ENCODE assay signal across 8 cellular contexts in genomic region chr17:77372444-77373297, GRCh38.
A peak's percentile ranks its signal among the peaks of the same experiment; 100 is the strongest.
DNase-seq lines count a peak whose midpoint lies in the region; ATAC-seq and TF ChIP-seq lines count a peak whose summit lies in the region.

No MANE protein-coding gene starts in this region.

- peak overlapping the region; percentile 60 for H2AK5ac ChIP-seq in IMR-90 (ENCODE audit: low read depth, low read length)

- H3K27me3 ChIP-seq in ACC112 (ENCODE audit: insufficient read depth, low read length) (no peaks in the 10 kb centered on the region), IMR-90 (ENCODE audit: control insufficient read depth, insufficient read depth, low read length) (no peaks in the 10 kb centered on the region), body of pancreas (peaks cover 0 to 6% of the 10 kb centered on the region in 2 donors), gastrocnemius medialis (no peaks in the 10 kb centered on the region)

- peak overlapping the region; percentile 79 for H2BK5ac ChIP-seq in IMR-90 (ENCODE audit: low read depth, low read length, poor library complexity, severe bottlenecking)

- WGBS in IMR-90 (ENCODE audit: extremely low coverage in 2 of 2, insufficient read length in 1 of 2), 2 experiments = 2% methylated on average over 21 of the region's 64 CpGs; no CpG with 5 or more reads in 1 of the 2 experiments
- 4% methylated on average over 3 to 48 of the region's 64 CpGs for WGBS in body of pancreas, 2 donors

- peak; percentile 19; the same call in 1 of the 2 replicates for TF ChIP-seq RAD21 in IMR-90 (IDR thresholded peaks at IDR 0.05; ENCODE audit: low read length)

- H3K18ac ChIP-seq in IMR-90 (ENCODE audit: low read depth, low read length) = peak overlapping the region; percentile 75

- peak overlapping the region; percentile 74 for H3K4me2 ChIP-seq in IMR-90 (ENCODE audit: low read depth, low read length)

- peak overlapping the region; percentile 85 for H3K27ac Mint-ChIP-seq in T-helper 17 cell

- dilution Hi-C loops in IMR-90 (cut with HindIII; ENCODE audit: low sequenced_read_pairs, unreplicated experiment) = no loop called here

- peak; percentile 87 for DNase-seq in IMR-90
- peak; percentile 39 to 58 (median 51) for DNase-seq in T-helper 17 cell
- DNase-seq in body of pancreas = peak; percentile 56 to 67 (median 63)
- DNase-seq in gastrocnemius medialis = peak; percentile 56

- TF ChIP-seq CTCF in IMR-90 (conservative IDR thresholded peaks at IDR 0.05; ENCODE audit: low read depth, low read length) (no peak), body of pancreas (IDR thresholded peaks at IDR 0.05) (peak in 1 of 7 experiments; percentile 6), gastrocnemius medialis (IDR thresholded peaks at IDR 0.05 in 4 of 5, conservative IDR thresholded peaks at IDR 0.05 in 1 of 5) (no peak)

- peaks cover 6% of the 10 kb centered on the region for H3K36me3 Mint-ChIP-seq in T-helper 17 cell (ENCODE audit: low read depth)

- H3K79me2 ChIP-seq in ACC112 (ENCODE audit: control insufficient read depth, insufficient read depth, low read length, unreplicated experiment) = peaks cover 93% of the 10 kb centered on the region

- in situ Hi-C loops in IMR-90 (cut with MboI; ENCODE audit: low sequenced_read_pairs) (no loop called here), gastrocnemius medialis (cut with MboI; ENCODE audit: low sequenced_read_pairs in 4 of 4) (no loop called here)

- no TSS peak for BruUV-seq in IMR-90 (replicated peaks; lab: Mats Ljungman, UMichigan)

- peaks cover 55% of the 10 kb centered on the region for H3K4me1 Mint-ChIP-seq in T-helper 17 cell

- H2BK20ac ChIP-seq in IMR-90 (ENCODE audit: low read depth, low read length) = peak overlapping the region; percentile 70

- H3K9ac ChIP-seq in IMR-90 (ENCODE audit: low read depth, low read length) = peak overlapping the region; percentile 57

- H2AFZ ChIP-seq in ACC112 (ENCODE audit: low read length, unreplicated experiment) = no peak overlapping the region
- peak overlapping the region; percentile 82 for H2AFZ ChIP-seq in IMR-90 (replicated peaks; ENCODE audit: low read length, poor library complexity)

- peaks cover 30% of the 10 kb centered on the region for H3K9me1 ChIP-seq in IMR-90 (ENCODE audit: insufficient read depth, low read length)

- H3K4me3 ChIP-seq in ACC112 (ENCODE audit: low read depth, low read length) (peak overlapping the region; percentile 94), IMR-90 (ENCODE audit: insufficient read depth, low read depth, low read length) (peak overlapping the region; percentile 78), body of pancreas (peak overlapping the region in 1 of 2 donors; percentile 23), iPS-11a (ENCODE audit: low read depth, low read length) (peak overlapping the region; percentile 13), gastrocnemius medialis (peak overlapping the region; percentile 72 to 87 (median 78))

- peak overlapping the region; percentile 77 to 81; a peak in 3 of 4 replicates for H4K8ac ChIP-seq in IMR-90 (ENCODE audit: low read depth in 2 of 2, low read length in 2 of 2)

- H3K27me3 Mint-ChIP-seq in T-helper 17 cell = no peaks in the 10 kb centered on the region

- intact Hi-C loops in IMR-90 (cut with micrococcal nuclease) (loop anchor here (5.0 kb wide), 1 partner anchor 280 kb away; no protein-coding TSS in a partner anchor), body of pancreas (cut with DNase I) (no loop called here), gastrocnemius medialis (cut with DNase I; ENCODE audit: low total_unique reads) (loop anchor here (2.0 to 5.0 kb wide), 2 partner anchors 40 to 50 kb away; no protein-coding TSS in a partner anchor)

- TF ChIP-seq POLR2A in IMR-90 (IDR thresholded peaks at IDR 0.05; ENCODE audit: low read depth, low read length) (no peak), body of pancreas (IDR thresholded peaks at IDR 0.05) (peak in 1 of 3 donors; percentile 24), gastrocnemius medialis (IDR thresholded peaks at IDR 0.05) (no peak)

- peak overlapping the region; percentile 96 for H3K4ac ChIP-seq in IMR-90 (ENCODE audit: low read depth, low read length)

- H3K14ac ChIP-seq in IMR-90 (replicated peaks; ENCODE audit: low read depth, low read length) = peak overlapping the region; percentile 95

- POLR2A ChIA-PET in IMR-90 (lab: Charles Lee; ENCODE audit: unreplicated experiment) = no interaction called here

- H3K4me3 Mint-ChIP-seq in T-helper 17 cell = peak overlapping the region; percentile 99

- H3K4me1 ChIP-seq in ACC112 (ENCODE audit: control insufficient read depth, insufficient read depth, low read length, unreplicated experiment) (peaks cover 49% of the 10 kb centered on the region), IMR-90 (ENCODE audit: control insufficient read depth, insufficient read depth, low read length) (peaks cover 35% of the 10 kb centered on the region), body of pancreas (peaks cover 71% of the 10 kb centered on the region), gastrocnemius medialis (peaks cover 57 to 72% of the 10 kb centered on the region in 2 donors)

- H2BK15ac ChIP-seq in IMR-90 (ENCODE audit: low read depth, low read length) = peak overlapping the region; percentile 92; the same call in 1 of the 3 replicates

- H3K27ac ChIP-seq in ACC112 (ENCODE audit: low read depth, low read length) (peak overlapping the region; percentile 61), IMR-90 (ENCODE audit: insufficient read depth, low read length) (peak overlapping the region; percentile 88), body of pancreas (peak overlapping the region; percentile 78 to 93 (median 84)), gastrocnemius medialis (peak overlapping the region; percentile 85 to 96 (median 89))

- no peaks in the 10 kb centered on the region for H3K36me3 ChIP-seq in ACC112 (ENCODE audit: insufficient read depth, low read length)
- no peaks in the 10 kb centered on the region; the same call in 1 of the 2 replicates for H3K36me3 ChIP-seq in IMR-90 (ENCODE audit: control insufficient read depth, insufficient read depth, low read length)
- H3K36me3 ChIP-seq in body of pancreas (replicated peaks in 1 of 2; ENCODE audit: insufficient read depth in 1 of 2, low read depth in 2 of 2) = no peaks in the 10 kb centered on the region
- no peaks in the 10 kb centered on the region for H3K36me3 ChIP-seq in gastrocnemius medialis

- H3K23ac ChIP-seq in IMR-90 (ENCODE audit: low read depth, low read length) = peak overlapping the region; percentile 96

- H4K5ac ChIP-seq in IMR-90 (ENCODE audit: low read depth, low read length) = peak overlapping the region; percentile 69

- peak; percentile 52 for ATAC-seq in GM19025 (IDR thresholded peaks at IDR 0.05; ENCODE audit: low read depth, unreplicated experiment)
- peak; percentile 72 for ATAC-seq in IMR-90 (ENCODE audit: low read depth)
- ATAC-seq in T-helper 17 cell = peak; percentile 44
- ATAC-seq in body of pancreas = peak; percentile 22
- ATAC-seq in gastrocnemius medialis = peak; percentile 22 to 24
- no peak for ATAC-seq in HG03039 (IDR thresholded peaks at IDR 0.05; ENCODE audit: unreplicated experiment)

- H2BK120ac ChIP-seq in IMR-90 (ENCODE audit: low read depth, low read length) = peak overlapping the region; percentile 88

- H3K9me3 ChIP-seq in IMR-90 (ENCODE audit: control insufficient read depth, insufficient read depth, low read length) (no peaks in the 10 kb centered on the region), T-helper 17 cell (ENCODE audit: control insufficient read depth, low read length, poor library complexity, severe bottlenecking) (no peaks in the 10 kb centered on the region), body of pancreas (no peaks in the 10 kb centered on the region), gastrocnemius medialis (no peaks in the 10 kb centered on the region)

- peaks cover 42% of the 10 kb centered on the region for H4K20me1 ChIP-seq in IMR-90 (ENCODE audit: insufficient read depth, low read length)

- CTCF ChIA-PET in IMR-90 (lab: Yijun Ruan, JAX) = interaction anchor here (0.8 to 1.0 kb wide), 2 partner anchors 48 to 57 kb away, joined by 3 read pairs; no protein-coding TSS in a partner anchor

- peak overlapping the region; percentile 91 for H4K91ac ChIP-seq in IMR-90 (ENCODE audit: insufficient read depth, low read depth, low read length)

- peak overlapping the region; percentile 71; the same call in 1 of the 2 replicates for H3K56ac ChIP-seq in IMR-90 (ENCODE audit: extremely low read depth, insufficient read depth, low read length)

- H3K79me1 ChIP-seq in IMR-90 (ENCODE audit: low read depth in 1 of 2, low read length in 2 of 2) = peaks cover 16 to 75% of the 10 kb centered on the region in 2 experiments

- peak overlapping the region; percentile 99 for H2AK9ac ChIP-seq in IMR-90 (replicated peaks; ENCODE audit: low read depth, low read length, poor library complexity)

TF ChIP-seq in IMR-90, 13 proteins besides CTCF, POLR2A, EP300 and RAD21:
- TF ChIP-seq MAFK (IDR thresholded peaks at IDR 0.05; ENCODE audit: low read depth, low read length) (no peak), BHLHE40 (IDR thresholded peaks at IDR 0.05; ENCODE audit: low read depth, low read length) (peak; percentile 60; the same call in 1 of the 2 replicates), ELK1 (IDR thresholded peaks at IDR 0.05; ENCODE audit: borderline replicate concordance, low read depth, low read length) (no peak), SMC3 (IDR thresholded peaks at IDR 0.05; ENCODE audit: low read depth, low read length) (peak; percentile 1; the same call in 1 of the 2 replicates), MAZ (IDR thresholded peaks at IDR 0.05; ENCODE audit: borderline replicate concordance, low read depth, low read length) (peak; percentile 90; the same call in 1 of the 2 replicates), MXI1 (IDR thresholded peaks at IDR 0.05; ENCODE audit: borderline replicate concordance, low read depth, low read length) (0 out of 2 replicates have a peak, but pooled peaks have one; percentile 7)
TF ChIP-seq in IMR-90: peak in this region for 4.
